11 cellular contexts compared by ENCODE assay signal in genomic region chr15:90407871-90408317, GRCh38. TPM values are rescaled to one million over a fixed set of nuclear protein-coding genes. Genes with fewer than 3 reads are reported as not detected.
DNase-seq lines count a peak whose midpoint lies in the region; ATAC-seq lines count a peak whose summit lies in the region.
"Had no signal": no experiment of that assay in that cellular context is flagged by ENCODE, and none has a peak within 500 bp of the region (broad histone marks: within the 10 kb centered on the region; RNA-seq: fewer than 3 reads in every experiment).

No MANE protein-coding gene starts in this region.

- peaks cover 27% of the 10 kb centered on the region for H3K36me3 Mint-ChIP-seq in activated naive CD8-positive, alpha-beta T cell treated with anti-CD3 and anti-CD28 coated beads, Interleukin-2, amount 50 U/mL, for 24 hours (ENCODE audit: low read depth)

- peaks cover 5% of the 10 kb centered on the region for H3K9me3 Mint-ChIP-seq in activated naive CD8-positive, alpha-beta T cell treated with anti-CD3 and anti-CD28 coated beads, Interleukin-2, amount 50 U/mL, for 24 hours

- peak overlapping the region; percentile 88 for H3K27ac Mint-ChIP-seq in activated naive CD8-positive, alpha-beta T cell treated with anti-CD3 and anti-CD28 coated beads, Interleukin-2, amount 50 U/mL, for 24 hours

- peak overlapping the region; percentile 58 for H3K4me3 Mint-ChIP-seq in activated naive CD8-positive, alpha-beta T cell treated with anti-CD3 and anti-CD28 coated beads, Interleukin-2, amount 50 U/mL, for 24 hours

- DNase-seq in stimulated activated CD4-positive, alpha-beta T cell treated with anti-CD3 and anti-CD28 coated beads, Interleukin-4, amount 100 ng/mL, for 24 hours = peak; percentile 42
- DNase-seq in stimulated activated CD4-positive, alpha-beta T cell treated with anti-CD3 and anti-CD28 coated beads, Interleukin-4, amount 100 ng/mL, for 4 hours = no peak
- DNase-seq in activated naive CD8-positive, alpha-beta T cell treated with anti-CD3 and anti-CD28 coated beads, Interleukin-2, amount 50 U/mL, for 24 hours = no peak
- DNase-seq in lung microvascular endothelial cell (ENCODE audit: low read depth in 2 of 2) (peak; percentile 79 to 83), kidney glomerular epithelial cell (lab: John Stamatoyannopoulos, UW) (no peak)
- DNase-seq: DMS153; NCI-H2029 treated with DMSO at 0.1 percent for 48 hours; stimulated activated CD4-positive, alpha-beta T cell treated with anti-CD3 and anti-CD28 coated beads, Interleukin-2, amount 100 ng/mL, for 24 hours had no signal

- peaks cover 88% of the 10 kb centered on the region for H3K4me1 Mint-ChIP-seq in activated naive CD8-positive, alpha-beta T cell treated with anti-CD3 and anti-CD28 coated beads, Interleukin-2, amount 50 U/mL, for 24 hours

- ATAC-seq in activated naive CD8-positive, alpha-beta T cell treated with anti-CD3 and anti-CD28 coated beads, Interleukin-2, amount 50 U/mL, for 24 hours = peak; percentile 99
- ATAC-seq in HG02852 (IDR thresholded peaks at IDR 0.05; ENCODE audit: unreplicated experiment) (no peak), HG02571 (IDR thresholded peaks at IDR 0.05; ENCODE audit: unreplicated experiment) (no peak), HG02588 (IDR thresholded peaks at IDR 0.05; ENCODE audit: unreplicated experiment) (no peak)

- no peaks in the 10 kb centered on the region for H3K27me3 Mint-ChIP-seq in activated naive CD8-positive, alpha-beta T cell treated with anti-CD3 and anti-CD28 coated beads, Interleukin-2, amount 50 U/mL, for 24 hours

RNA-seq across cellular contexts. Expression of gene IQGAP1, which starts 19.9 kb away (rescaled TPM):
- 128 and 141 TPM in 2 replicates for total RNA-seq in lung microvascular endothelial cell

RNA-seq across cellular contexts. Expression of gene ZNF774, which starts 55.8 kb away (rescaled TPM):
- 0.65 and 0.79 TPM in 2 replicates for total RNA-seq in lung microvascular endothelial cell

Comparison
In these comparisons a context has a peak if more than half of its experiments do, and no peak if none do; other contexts are left out.
1. DNase-seq: peak in stimulated activated CD4-positive, alpha-beta T cell treated with anti-CD3 and anti-CD28 coated beads, Interleukin-4, amount 100 ng/mL, for 24 hours (single experiment) and lung microvascular endothelial cell (2 of 2); none in stimulated activated CD4-positive, alpha-beta T cell treated with anti-CD3 and anti-CD28 coated beads, Interleukin-4, amount 100 ng/mL, for 4 hours (0 of 2), activated naive CD8-positive, alpha-beta T cell treated with anti-CD3 and anti-CD28 coated beads, Interleukin-2, amount 50 U/mL, for 24 hours (single experiment) and kidney glomerular epithelial cell (single experiment).